13 cellular contexts compared by ENCODE assay signal in the genomic region with DNA sequence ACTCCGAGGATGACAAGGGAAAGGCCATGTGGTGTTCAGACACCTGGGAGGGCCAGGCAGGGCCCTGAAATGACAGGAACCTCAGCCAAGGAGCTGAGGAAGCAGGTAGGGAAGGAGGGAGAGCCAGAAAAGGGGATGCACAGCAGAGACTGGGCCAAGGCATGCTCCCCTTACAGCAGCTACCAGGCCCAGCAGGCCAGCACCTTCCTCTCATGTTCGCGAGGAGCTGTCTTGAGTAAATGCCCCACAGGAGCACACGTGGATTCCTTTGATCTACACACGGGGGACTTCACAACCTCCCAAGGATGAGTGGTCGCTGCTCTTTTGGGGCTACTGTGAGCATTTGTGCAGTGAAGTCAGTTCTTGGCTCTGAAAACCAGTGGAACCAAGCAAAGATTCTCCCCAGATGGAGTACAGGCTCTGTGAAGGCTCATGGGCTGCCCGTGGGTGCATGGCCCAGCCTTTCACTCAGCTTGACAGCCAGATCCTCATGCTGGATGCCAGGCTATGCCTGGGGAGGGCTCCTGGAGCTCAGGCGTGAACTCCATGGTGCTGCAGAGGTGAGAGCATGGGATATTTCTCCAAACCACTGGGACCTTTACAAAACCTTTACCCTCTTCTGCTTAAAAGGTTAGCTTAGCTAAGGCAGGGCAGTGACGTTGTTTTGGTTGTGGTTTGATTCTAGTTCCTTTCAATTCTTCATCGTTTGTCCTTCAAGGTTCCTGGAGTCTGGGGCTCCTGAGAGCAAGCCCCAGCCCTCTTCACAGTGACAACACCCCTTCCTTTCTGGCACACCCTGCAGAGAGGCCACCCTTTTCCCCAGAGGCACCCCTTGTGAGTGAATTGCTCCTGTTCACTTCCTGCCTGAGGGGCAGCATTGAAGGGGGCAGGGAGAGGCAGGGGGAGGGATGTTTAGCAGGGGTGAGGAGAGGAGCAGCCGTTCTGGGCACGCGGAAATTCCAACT.
A peak's percentile ranks its signal among the peaks of the same experiment; 100 is the strongest.
DNase-seq lines count a peak whose midpoint lies in the region; ATAC-seq, FAIRE-seq and TF ChIP-seq lines count a peak whose summit lies in the region.
"Had no signal": no experiment of that assay in that cellular context is flagged by ENCODE, and none has a peak within 500 bp of the region (broad histone marks: within the 10 kb centered on the region; RNA-seq: fewer than 3 reads in every experiment).

No MANE protein-coding gene starts in this region.

- no peak overlapping the region for H3K9ac ChIP-seq in HepG2 (ENCODE audit: insufficient read depth, low read depth, low read length)

- H3K9me3 Mint-ChIP-seq in central memory CD8-positive, alpha-beta T cell, result no peaks in the 10 kb centered on the region
- no peaks in the 10 kb centered on the region for H3K9me3 Mint-ChIP-seq in Caco-2 (ENCODE audit: unreplicated experiment)

- H3K27me3 ChIP-seq in GM06990 (replicated peaks; ENCODE audit: control insufficient read depth, insufficient read depth, low read length) (no peaks in the 10 kb centered on the region), HepG2 (ENCODE audit: control insufficient read depth in 1 of 2, insufficient read depth in 2 of 2, low read length in 2 of 2) (peaks cover 0 to 9% of the 10 kb centered on the region in 2 experiments; a peak in 2 of 5 replicates), Caco-2 (replicated peaks; ENCODE audit: control insufficient read depth, insufficient read depth, low read length) (no peaks in the 10 kb centered on the region; the same call in 1 of the 2 replicates)
- H3K27me3 ChIP-seq: heart left ventricle, sigmoid colon had no signal

- peak; percentile 77 for ATAC-seq in GM21360 (IDR thresholded peaks at IDR 0.05; ENCODE audit: unreplicated experiment)
- peak; percentile 61 for ATAC-seq in central memory CD8-positive, alpha-beta T cell (replicated peaks; ENCODE audit: extremely low read depth, poor library complexity, severe bottlenecking)
- no peak for ATAC-seq in HepG2
- ATAC-seq: heart left ventricle, SK-N-SH treated with all-trans-retinoic acid at 6 μM for 48 hours had no signal

- no peak overlapping the region for H3K4me3 Mint-ChIP-seq in central memory CD8-positive, alpha-beta T cell
- no peak overlapping the region for H3K4me3 Mint-ChIP-seq in Caco-2 (ENCODE audit: unreplicated experiment)

- DNase-seq in GM06990 (ENCODE audit: extremely low read depth, insufficient read length) (peak; percentile 25), HepG2 (ENCODE audit: low spot score) (no peak), D721Med (ENCODE audit: insufficient read length, low spot score) (no peak), Caco-2 (no peak), H4 (ENCODE audit: low spot score) (no peak)
- DNase-seq in Jurkat, Clone E6-1 (ENCODE audit: low read depth, low spot score), result peak; percentile 48
- DNase-seq in central memory CD8-positive, alpha-beta T cell (ENCODE audit: low spot score in 2 of 2), result no peak
- DNase-seq: dermis blood vessel endothelial cell, heart left ventricle, NCI-H446, sigmoid colon had no signal

- TF ChIP-seq EP300 in HepG2 (IDR thresholded peaks at IDR 0.05; ENCODE audit: low read depth in 2 of 2, low read length in 2 of 2) (no peak), HepG2 (CRISPR knock-in tag; IDR thresholded peaks at IDR 0.05; ENCODE audit: borderline replicate concordance) (no peak)

- in situ Hi-C loops in HepG2 (cut with HindIII; ENCODE audit: extremely low pct_ligation_motif_present, low pct_unique_long_range_greater_than_20kb), result no loop called here

- BruUV-seq in HepG2 (replicated peaks; lab: Mats Ljungman, UMichigan) (no TSS peak), Caco-2 (replicated peaks; lab: Mats Ljungman, UMichigan) (no TSS peak)

- peaks cover 29% of the 10 kb centered on the region for H3K4me1 Mint-ChIP-seq in central memory CD8-positive, alpha-beta T cell
- H3K4me1 Mint-ChIP-seq in Caco-2 (ENCODE audit: low read depth, unreplicated experiment), result no peaks in the 10 kb centered on the region

- CTCF ChIA-PET in HepG2 (lab: Yijun Ruan, JAX; ENCODE audit: low intra/inter-chr PET ratio, low total read pairs) (no interaction called here), Caco-2 (lab: Charles Lee) (no interaction called here)

- no peak overlapping the region for H3K4me3 ChIP-seq in GM06990 (replicated peaks; ENCODE audit: low read depth, low read length)
- no peak overlapping the region for H3K4me3 ChIP-seq in Jurkat, Clone E6-1 (ENCODE audit: low read length)
- no peak overlapping the region for H3K4me3 ChIP-seq in HepG2 (replicated peaks in 1 of 3; ENCODE audit: insufficient read depth in 1 of 3, low read depth in 2 of 3, low read length in 3 of 3)
- no peak overlapping the region for H3K4me3 ChIP-seq in Caco-2 (ENCODE audit: low read depth, low read length)
- H3K4me3 ChIP-seq: heart left ventricle, sigmoid colon had no signal

- POLR2A ChIA-PET in HepG2 (lab: Yijun Ruan, JAX) (no interaction called here), Caco-2 (lab: Charles Lee) (no interaction called here)

- TF ChIP-seq CTCF in GM06990 (IDR thresholded peaks at IDR 0.05; ENCODE audit: insufficient read depth, low read length, poor library complexity, severe bottlenecking), result no peak
- TF ChIP-seq CTCF in HepG2 (CRISPR knock-in tag; IDR thresholded peaks at IDR 0.05), result no peak
- no peak for TF ChIP-seq CTCF in D721Med (IDR thresholded peaks at IDR 0.05; ENCODE audit: insufficient read depth, missing control alignments)
- TF ChIP-seq CTCF in Caco-2 (IDR thresholded peaks at IDR 0.05; ENCODE audit: insufficient read depth in 1 of 2, low read depth in 1 of 2, low read length in 1 of 2, severe bottlenecking in 1 of 2, unreplicated experiment in 1 of 2), result no peak

- TF ChIP-seq POLR2A in HepG2 (IDR thresholded peaks at IDR 0.05; ENCODE audit: insufficient read depth in 1 of 2, low read depth in 2 of 2, low read length in 2 of 2), result no peak

- H2AFZ ChIP-seq in HepG2 (ENCODE audit: low read length), result no peak overlapping the region

- intact Hi-C loops in HepG2 (cut with micrococcal nuclease; ENCODE audit: unreplicated experiment), result no loop called here
- intact Hi-C loops in Caco-2 (cut with micrococcal nuclease; ENCODE audit: unreplicated experiment), result no loop called here

- no peak for TF ChIP-seq RAD21 in HepG2 (CRISPR knock-in tag; IDR thresholded peaks at IDR 0.05)

- no peak overlapping the region for H3K27ac Mint-ChIP-seq in central memory CD8-positive, alpha-beta T cell (ENCODE audit: low read depth)
- no peak overlapping the region for H3K27ac Mint-ChIP-seq in Caco-2 (ENCODE audit: unreplicated experiment)

- 11% methylated on average over 6 of the region's 13 CpGs for whole genome bisulfite sequencing in HepG2 (ENCODE audit: low lambda C conversion rate)

- no peak overlapping the region for H3K4me2 ChIP-seq in HepG2 (ENCODE audit: low read depth, low read length)

- no peaks in the 10 kb centered on the region for H3K27me3 Mint-ChIP-seq in central memory CD8-positive, alpha-beta T cell
- peaks cover 8% of the 10 kb centered on the region for H3K27me3 Mint-ChIP-seq in Caco-2 (ENCODE audit: insufficient read depth, unreplicated experiment)

- H3K36me3 ChIP-seq in GM06990 (ENCODE audit: control insufficient read depth, insufficient read depth, low read length) (no peaks in the 10 kb centered on the region), HepG2 (replicated peaks in 1 of 2; ENCODE audit: control insufficient read depth in 1 of 2, insufficient read depth in 2 of 2, low read length in 2 of 2) (no peaks in the 10 kb centered on the region), Caco-2 (ENCODE audit: control insufficient read depth, insufficient read depth, low read length) (no peaks in the 10 kb centered on the region)
- H3K36me3 ChIP-seq: heart left ventricle, sigmoid colon had no signal

- H3K4me1 ChIP-seq in HepG2 (ENCODE audit: insufficient read depth, low read length) (no peaks in the 10 kb centered on the region), Caco-2 (no peaks in the 10 kb centered on the region)
- H3K4me1 ChIP-seq: heart left ventricle, sigmoid colon had no signal

- H4K20me1 ChIP-seq in HepG2 (ENCODE audit: insufficient read depth, low read length), result no peaks in the 10 kb centered on the region

- H3K27ac ChIP-seq in HepG2 (ENCODE audit: extremely low read length, insufficient read depth, low read length), result no peak overlapping the region
- H3K27ac ChIP-seq: heart left ventricle, sigmoid colon had no signal

- no peaks in the 10 kb centered on the region for H3K36me3 Mint-ChIP-seq in central memory CD8-positive, alpha-beta T cell (ENCODE audit: insufficient read depth)
- H3K36me3 Mint-ChIP-seq in Caco-2 (ENCODE audit: insufficient read depth, unreplicated experiment), result no peaks in the 10 kb centered on the region

- H3K79me2 ChIP-seq in HepG2 (ENCODE audit: insufficient read depth, low read length), result no peaks in the 10 kb centered on the region

- H3K9me3 ChIP-seq in HepG2 (ENCODE audit: low read length) (no peaks in the 10 kb centered on the region), Caco-2 (no peaks in the 10 kb centered on the region)
- H3K9me3 ChIP-seq: heart left ventricle, sigmoid colon had no signal

- FAIRE-seq in HepG2 (lab: Jason Lieb, UNC) (no peak), D721Med (lab: Jason Lieb, UNC) (no peak)

TF ChIP-seq in HepG2, 621 proteins besides CTCF, POLR2A, EP300 and RAD21 (continues in another document):
- no peak for TF ChIP-seq NFE2 (CRISPR knock-in tag; IDR thresholded peaks at IDR 0.05)
- TF ChIP-seq, protein P1, sequence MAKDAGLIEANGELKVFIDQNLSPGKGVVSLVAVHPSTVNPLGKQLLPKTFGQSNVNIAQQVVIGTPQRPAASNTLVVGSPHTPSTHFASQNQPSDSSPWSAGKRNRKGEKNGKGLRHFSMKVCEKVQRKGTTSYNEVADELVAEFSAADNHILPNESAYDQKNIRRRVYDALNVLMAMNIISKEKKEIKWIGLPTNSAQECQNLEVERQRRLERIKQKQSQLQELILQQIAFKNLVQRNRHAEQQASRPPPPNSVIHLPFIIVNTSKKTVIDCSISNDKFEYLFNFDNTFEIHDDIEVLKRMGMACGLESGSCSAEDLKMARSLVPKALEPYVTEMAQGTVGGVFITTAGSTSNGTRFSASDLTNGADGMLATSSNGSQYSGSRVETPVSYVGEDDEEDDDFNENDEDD (CRISPR knock-in tag; IDR thresholded peaks at IDR 0.05; ENCODE audit: borderline replicate concordance), result no peak
- no peak for TF ChIP-seq POGK (CRISPR knock-in tag; conservative IDR thresholded peaks at IDR 0.05)

Comparison
In these comparisons a context has a peak if more than half of its experiments do, and no peak if none do; other contexts are left out.
1. DNase-seq: peak in GM06990 (single experiment) and Jurkat, Clone E6-1 (single experiment); none in central memory CD8-positive, alpha-beta T cell (0 of 2), HepG2 (single experiment), D721Med (single experiment), Caco-2 (0 of 2) and H4 (single experiment).